ENCODE assay signal across 1 cellular context in the genomic region with DNA sequence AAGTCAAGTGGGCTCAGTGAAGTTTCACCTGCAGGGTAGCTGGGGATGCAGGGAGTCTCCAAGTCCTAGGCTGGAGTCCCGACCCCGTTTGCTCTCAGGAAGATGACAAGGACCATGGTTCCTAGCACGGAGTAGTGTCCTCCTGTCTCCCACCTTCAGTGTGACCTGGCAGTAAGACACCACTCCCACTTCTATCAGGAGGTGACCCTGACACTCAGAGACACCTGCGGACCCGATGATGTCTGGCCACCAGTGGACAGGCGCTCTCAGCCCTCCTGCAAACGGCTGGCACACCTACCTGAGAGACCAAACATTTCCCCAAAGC.
TF ChIP-seq lines count a peak whose summit lies in the region.

No MANE protein-coding gene starts in this region.

TF ChIP-seq in HCT116, 20 proteins besides CTCF, POLR2A, EP300 and RAD21 (continued from another document):
- TF ChIP-seq ELF1 (IDR thresholded peaks at IDR 0.05; ENCODE audit: borderline replicate concordance, low read depth) (no peak), EGR1 (IDR thresholded peaks at IDR 0.05; ENCODE audit: low read depth) (no peak), TCF7L2 (IDR thresholded peaks at IDR 0.05; ENCODE audit: borderline replicate concordance, extremely low read depth, insufficient read depth, insufficient read length) (no peak), EZH2phosphoT487 (IDR thresholded peaks at IDR 0.05; ENCODE audit: borderline replicate concordance) (no peak), CBX3 (IDR thresholded peaks at IDR 0.05; ENCODE audit: low read depth) (no peak), ZNF274 (IDR thresholded peaks at IDR 0.05; ENCODE audit: low read depth, low read length) (no peak)
- TF ChIP-seq, protein P1, sequence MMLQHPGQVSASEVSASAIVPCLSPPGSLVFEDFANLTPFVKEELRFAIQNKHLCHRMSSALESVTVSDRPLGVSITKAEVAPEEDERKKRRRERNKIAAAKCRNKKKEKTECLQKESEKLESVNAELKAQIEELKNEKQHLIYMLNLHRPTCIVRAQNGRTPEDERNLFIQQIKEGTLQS (IDR thresholded peaks at IDR 0.05), result no peak
TF ChIP-seq in HCT116: peak in this region for 0.
